ENCODE assay signal across 16 cellular contexts in the genomic region with DNA sequence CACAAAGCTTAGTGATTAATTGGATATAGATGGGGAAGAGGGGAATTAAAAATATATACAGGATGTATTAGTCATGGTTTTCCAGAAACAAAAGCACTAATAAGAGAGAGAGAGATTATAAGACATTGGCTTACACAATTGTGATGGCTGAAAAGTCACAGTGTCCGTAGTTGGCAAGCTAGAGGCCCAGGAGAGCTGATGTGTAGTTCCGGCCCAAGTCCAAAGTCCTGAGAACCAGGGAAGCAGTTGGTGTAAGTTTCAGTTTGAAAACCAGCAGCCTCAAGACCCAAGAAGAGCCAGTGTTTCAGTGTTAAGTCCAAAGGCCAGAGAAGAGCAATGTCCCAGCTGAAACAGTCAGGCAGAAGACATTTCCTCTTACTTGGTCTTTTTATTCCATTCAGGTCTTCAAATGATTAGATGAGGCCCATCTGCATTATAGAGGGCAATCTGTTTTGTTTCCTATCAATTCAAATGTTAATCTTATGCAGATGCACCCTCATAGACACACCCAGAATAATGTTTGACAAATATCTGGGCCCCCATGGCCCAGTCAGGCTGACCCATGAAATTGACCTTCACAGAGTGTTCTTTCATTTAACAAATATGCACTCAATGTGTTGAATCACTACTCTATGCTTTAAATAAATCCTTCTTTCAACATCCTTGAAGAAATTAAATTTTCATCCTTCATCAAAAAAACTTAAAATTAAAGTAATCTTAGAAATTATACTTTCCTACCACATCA.
DNase-seq lines count a peak whose midpoint lies in the region; ATAC-seq, FAIRE-seq and TF ChIP-seq lines count a peak whose summit lies in the region.
"Had no signal": no experiment of that assay in that cellular context is flagged by ENCODE, and none has a peak within 500 bp of the region (broad histone marks: within the 10 kb centered on the region; RNA-seq: fewer than 3 reads in every experiment).

No MANE protein-coding gene starts in this region.

- H2AFZ ChIP-seq in endothelial cell of umbilical vein (ENCODE audit: low read depth, low read length): no peak overlapping the region

- no peak overlapping the region for H3K4me2 ChIP-seq in endothelial cell of umbilical vein (ENCODE audit: insufficient read depth, low read length)

- H3K9me3 ChIP-seq in endothelial cell of umbilical vein (replicated peaks; ENCODE audit: control insufficient read depth, insufficient read depth, low read length): no peaks in the 10 kb centered on the region
- H3K9me3 ChIP-seq: SJCRH30 had no signal

- TF ChIP-seq CTCF in endothelial cell of umbilical vein (IDR thresholded peaks at IDR 0.05; ENCODE audit: extremely low read depth in 1 of 2, insufficient read depth in 1 of 2, low read depth in 1 of 2, low read length in 2 of 2): no peak

- POLR2A ChIA-PET in endothelial cell of umbilical vein (lab: Charles Lee): no interaction called here

- dilution Hi-C loops in endothelial cell of umbilical vein (cut with MboI; ENCODE audit: extremely low pct_ligation_motif_present, low sequenced_read_pairs): no loop called here

- peak; percentile 8 for DNase-seq in EL
- peak; percentile 31 for DNase-seq in endothelial cell of umbilical vein (ENCODE audit: low read depth, low spot score)
- peak; percentile 39 for DNase-seq in left ventricle myocardium superior
- DNase-seq in sciatic nerve (ENCODE audit: low spot score): no peak
- no peak for DNase-seq in DMS 273 (lab: John Stamatoyannopoulos, UW; ENCODE audit: unreplicated experiment)
- DNase-seq in NCI-H345 treated with DMSO at 0.1 percent for 48 hours (lab: John Stamatoyannopoulos, UW; ENCODE audit: unreplicated experiment): no peak
- DNase-seq in DMS 273 treated with DMSO at 0.1 percent for 48 hours (lab: John Stamatoyannopoulos, UW): no peak
- DNase-seq: activated CD4-positive, alpha-beta T cell treated with anti-CD3 and anti-CD28 coated beads for 1 hour; activated naive CD4-positive, alpha-beta T cell treated with anti-CD3 and anti-CD28 coated beads for 36 hours; COR-L47; H9; NCI-H2029; NCI-H524 treated with DMSO at 0.1 percent for 48 hours; SJCRH30 had no signal

- TF ChIP-seq POLR2A in endothelial cell of umbilical vein (IDR thresholded peaks at IDR 0.05; ENCODE audit: low read depth, low read length): no peak

- H3K27me3 ChIP-seq in endothelial cell of umbilical vein (ENCODE audit: control insufficient read depth in 2 of 2, insufficient read depth in 2 of 2, low read length in 2 of 2): no peaks in the 10 kb centered on the region
- H3K27me3 ChIP-seq: SJCRH30 had no signal

- intact Hi-C loops in endothelial cell of umbilical vein (cut with micrococcal nuclease): no loop called here
- intact Hi-C loops in left ventricle myocardium superior (cut with micrococcal nuclease): no loop called here
- intact Hi-C loops in sciatic nerve (cut with DNase I): no loop called here

- H4K20me1 ChIP-seq in endothelial cell of umbilical vein (replicated peaks; ENCODE audit: control insufficient read depth, extremely low read depth, insufficient read depth, low read length): no peaks in the 10 kb centered on the region

- no peaks in the 10 kb centered on the region for H3K79me2 ChIP-seq in endothelial cell of umbilical vein (ENCODE audit: control insufficient read depth, insufficient read depth, low read length)

- H3K36me3 ChIP-seq in endothelial cell of umbilical vein (ENCODE audit: control insufficient read depth in 2 of 2, extremely low read depth in 1 of 2, insufficient read depth in 2 of 2, low read length in 2 of 2): no peaks in the 10 kb centered on the region
- H3K36me3 ChIP-seq: SJCRH30 had no signal

- no peak overlapping the region for H3K27ac ChIP-seq in endothelial cell of umbilical vein (ENCODE audit: insufficient read depth, low read depth, low read length)
- H3K27ac ChIP-seq: SJCRH30 had no signal

- peak; percentile 15 for FAIRE-seq in endothelial cell of umbilical vein (lab: Jason Lieb, UNC)

- no peaks in the 10 kb centered on the region for H3K9me1 ChIP-seq in endothelial cell of umbilical vein (replicated peaks; ENCODE audit: control insufficient read depth, extremely low read depth, insufficient read depth, low read length)

- no peak overlapping the region for H3K9ac ChIP-seq in endothelial cell of umbilical vein (replicated peaks; ENCODE audit: extremely low read depth, insufficient read depth, low read length)

- ATAC-seq in left ventricle myocardium superior: peak; percentile 93
- ATAC-seq in sciatic nerve: peak; percentile 86
- ATAC-seq in GM21619 (IDR thresholded peaks at IDR 0.05; ENCODE audit: unreplicated experiment): no peak
- ATAC-seq: natural killer cell treated with Interleukin-12 subunit alpha and Interleukin-12 subunit beta and Interleukin-15 and Interleukin-18, amount 100 ng/mL, for 72 hours had no signal

- no TSS peak for BruUV-seq in endothelial cell of umbilical vein (replicated peaks; lab: Mats Ljungman, UMichigan)

- no peaks in the 10 kb centered on the region for H3K4me1 ChIP-seq in endothelial cell of umbilical vein (ENCODE audit: control insufficient read depth, extremely low read depth, insufficient read depth, low read length)

- H3K4me3 ChIP-seq in endothelial cell of umbilical vein (replicated peaks in 1 of 3; ENCODE audit: insufficient read depth in 1 of 3, low read depth in 1 of 3, low read length in 3 of 3): no peak overlapping the region
- H3K4me3 ChIP-seq: SJCRH30 had no signal

- CTCF ChIA-PET in endothelial cell of umbilical vein (lab: Charles Lee): interaction anchor here (1.0 to 1.2 kb wide), 3 partner anchors 49 to 223 kb away, joined by 3 to 4 read pairs (median 3); no protein-coding TSS in a partner anchor

TF ChIP-seq in endothelial cell of umbilical vein, 7 proteins besides CTCF, POLR2A, EP300 and RAD21:
- TF ChIP-seq MYC (IDR thresholded peaks at IDR 0.05; ENCODE audit: low read depth, low read length) (no peak), FOS (IDR thresholded peaks at IDR 0.05; ENCODE audit: borderline replicate concordance, insufficient read depth, low read length) (peak; percentile 44), MAX (IDR thresholded peaks at IDR 0.05; ENCODE audit: insufficient read depth, insufficient read length) (no peak), JUN (IDR thresholded peaks at IDR 0.05; ENCODE audit: borderline replicate concordance, insufficient read depth, insufficient read length, low read depth) (no peak)

Comparison
In these comparisons a context has a peak if more than half of its experiments do, and no peak if none do; other contexts are left out.
1. DNase-seq: peak in EL (single experiment), endothelial cell of umbilical vein (single experiment) and left ventricle myocardium superior (single experiment); none in sciatic nerve (single experiment), DMS 273 (single experiment), NCI-H345 treated with DMSO at 0.1 percent for 48 hours (single experiment) and DMS 273 treated with DMSO at 0.1 percent for 48 hours (single experiment).